ENCODE assay signal across 2 cellular contexts in genomic region chr2:8998418-8998817, GRCh38.
TF ChIP-seq lines count a peak whose summit lies in the region.

No MANE protein-coding gene starts in this region.

TF ChIP-seq in GM23338, 12 proteins besides CTCF, POLR2A, EP300 and RAD21 (continued from another document):
- TF ChIP-seq REST (IDR thresholded peaks at IDR 0.05; ENCODE audit: unreplicated experiment): no peak
- no peak for TF ChIP-seq NANOG (IDR thresholded peaks at IDR 0.05; ENCODE audit: borderline replicate concordance)
- no peak for TF ChIP-seq CREB1 (CRISPR knock-in tag; IDR thresholded peaks at IDR 0.05; ENCODE audit: low read depth)
- TF ChIP-seq POLR2AphosphoS5 (IDR thresholded peaks at IDR 0.05; ENCODE audit: low read depth): no peak
- TF ChIP-seq ZNF114 (CRISPR knock-in tag; IDR thresholded peaks at IDR 0.05): no peak
- TF ChIP-seq ETS1 (IDR thresholded peaks at IDR 0.05): no peak
- TF ChIP-seq ZNF462 (CRISPR knock-in tag; IDR thresholded peaks at IDR 0.05): no peak
- no peak for TF ChIP-seq ZNF331 (CRISPR knock-in tag; IDR thresholded peaks at IDR 0.05; ENCODE audit: low read depth)
- no peak for TF ChIP-seq JUNB (IDR thresholded peaks at IDR 0.05; ENCODE audit: unreplicated experiment)
- no peak for TF ChIP-seq STAT1 (IDR thresholded peaks at IDR 0.05; ENCODE audit: unreplicated experiment)

TF ChIP-seq in K562, 482 proteins besides CTCF, POLR2A, EP300 and RAD21 (continues in another document):
- peak; percentile 54; the same call in 1 of the 2 replicates for TF ChIP-seq VEZF1 (CRISPR knock-in tag; IDR thresholded peaks at IDR 0.05)
- no peak for TF ChIP-seq ETS2 (tag; IDR thresholded peaks at IDR 0.05; ENCODE audit: borderline replicate concordance, poor library complexity, severe bottlenecking)
- TF ChIP-seq ZZZ3 (IDR thresholded peaks at IDR 0.05): no peak
- peak; percentile 38; the same call in 1 of the 2 replicates for TF ChIP-seq TAL1 (IDR thresholded peaks at IDR 0.05)
- no peak for TF ChIP-seq GTF2A2 (tag; IDR thresholded peaks at IDR 0.05)
- 0 out of 4 replicates have a peak, but pooled peaks of 1 of the 2 experiments have one; percentile 38 for TF ChIP-seq TBL1XR1 (IDR thresholded peaks at IDR 0.05; ENCODE audit: low read length in 2 of 2)
- no peak for TF ChIP-seq MYBL2 (IDR thresholded peaks at IDR 0.05; ENCODE audit: low read depth)
- TF ChIP-seq MYBL2 (CRISPR knock-in tag; IDR thresholded peaks at IDR 0.05; ENCODE audit: borderline replicate concordance): no peak
- TF ChIP-seq YBX1 (IDR thresholded peaks at IDR 0.05): no peak
- TF ChIP-seq GTF2F1 (IDR thresholded peaks at IDR 0.05; ENCODE audit: low read depth, low read length): no peak
- TF ChIP-seq SPI1 (IDR thresholded peaks at IDR 0.05; ENCODE audit: borderline replicate concordance, low read depth, low read length): no peak
- no peak for TF ChIP-seq SREBF1 (IDR thresholded peaks at IDR 0.05; ENCODE audit: borderline replicate concordance, low read depth, low read length)
- TF ChIP-seq MEIS2 (IDR thresholded peaks at IDR 0.05; ENCODE audit: partially characterized antibody): peak; percentile 61
- no peak for TF ChIP-seq ZBTB5 (IDR thresholded peaks at IDR 0.05)
- no peak for TF ChIP-seq MBD1 (CRISPR knock-in tag; IDR thresholded peaks at IDR 0.05)
- 0 out of 2 replicates have a peak, but pooled peaks have one; percentile 21 for TF ChIP-seq GATA2 (CRISPR knock-in tag; IDR thresholded peaks at IDR 0.05)
- TF ChIP-seq HNRNPH1 (optimal IDR thresholded peaks at IDR 0.05; ENCODE audit: low read depth, low read length): no peak
- no peak for TF ChIP-seq ZNF449 (CRISPR knock-in tag; IDR thresholded peaks at IDR 0.05)
- TF ChIP-seq PKNOX1 (IDR thresholded peaks at IDR 0.05): peak; percentile 7; the same call in 1 of the 2 replicates
- TF ChIP-seq HEY1 (CRISPR knock-in tag; IDR thresholded peaks at IDR 0.05; ENCODE audit: borderline replicate concordance): no peak
- no peak for TF ChIP-seq DEAF1 (CRISPR knock-in tag; IDR thresholded peaks at IDR 0.05)
- no peak for TF ChIP-seq RFX1 (IDR thresholded peaks at IDR 0.05)
- TF ChIP-seq ARID3A (IDR thresholded peaks at IDR 0.05; ENCODE audit: borderline replicate concordance, low read depth, low read length): peak; percentile 82; the same call in 1 of the 2 replicates
- no peak for TF ChIP-seq MCM5 (IDR thresholded peaks at IDR 0.05; ENCODE audit: low read depth)
- TF ChIP-seq SP2 (IDR thresholded peaks at IDR 0.05; ENCODE audit: extremely low read depth, low read depth, low read length, poor library complexity, severe bottlenecking): no peak
- no peak for TF ChIP-seq ZFP30 (CRISPR knock-in tag; IDR thresholded peaks at IDR 0.05; ENCODE audit: borderline replicate concordance)
- TF ChIP-seq PRMT5 (CRISPR knock-in tag; IDR thresholded peaks at IDR 0.05): no peak
- TF ChIP-seq POLR2AphosphoS5 (IDR thresholded peaks at IDR 0.05; ENCODE audit: control insufficient read depth, insufficient read depth, low read depth, low read length): peak; percentile 61; the same call in 1 of the 2 replicates
- no peak for TF ChIP-seq NFATC3 (IDR thresholded peaks at IDR 0.05)
- no peak for TF ChIP-seq ELF1 (tag; IDR thresholded peaks at IDR 0.05)
- no peak for TF ChIP-seq NFE2L1 (tag; IDR thresholded peaks at IDR 0.05; ENCODE audit: borderline replicate concordance, low read depth)
- TF ChIP-seq STAT5A (IDR thresholded peaks at IDR 0.05; ENCODE audit: borderline replicate concordance, low read length): peak; percentile 21; the same call in 1 of the 2 replicates
- TF ChIP-seq SRSF9 (IDR thresholded peaks at IDR 0.05; ENCODE audit: borderline replicate concordance, low read depth, low read length): no peak
- TF ChIP-seq IRF9 (tag; IDR thresholded peaks at IDR 0.05): no peak
- no peak for TF ChIP-seq ZNF121 (CRISPR knock-in tag; conservative IDR thresholded peaks at IDR 0.05)
- no peak for TF ChIP-seq NR2C1 (IDR thresholded peaks at IDR 0.05)
- TF ChIP-seq NR2C1 (tag; IDR thresholded peaks at IDR 0.05): no peak
- TF ChIP-seq FOXK2 (conservative IDR thresholded peaks at IDR 0.05 in 1 of 2, IDR thresholded peaks at IDR 0.05 in 1 of 2; ENCODE audit: low read depth in 2 of 2): peak; percentile 84 to 92
- no peak for TF ChIP-seq HNRNPLL (IDR thresholded peaks at IDR 0.05; ENCODE audit: low read depth, low read length, poor library complexity, severe bottlenecking)
- TF ChIP-seq MTA2 (IDR thresholded peaks at IDR 0.05; ENCODE audit: low read depth): no peak
- TF ChIP-seq DPF2 (IDR thresholded peaks at IDR 0.05): peak; percentile 51; the same call in 1 of the 2 replicates
- TF ChIP-seq GATAD2A (IDR thresholded peaks at IDR 0.05): peak; percentile 18; the same call in 1 of the 2 replicates
- TF ChIP-seq U2AF2 (optimal IDR thresholded peaks at IDR 0.05; ENCODE audit: low read depth, low read length): no peak
- no peak for TF ChIP-seq CREB3L1 (IDR thresholded peaks at IDR 0.05; ENCODE audit: borderline replicate concordance, low read depth)
- TF ChIP-seq ZKSCAN8 (CRISPR knock-in tag; IDR thresholded peaks at IDR 0.05): no peak
- TF ChIP-seq EHMT2 (IDR thresholded peaks at IDR 0.05): 0 out of 2 replicates have a peak, but pooled peaks have one; percentile 20
- no peak for TF ChIP-seq ZBTB33 (CRISPR knock-in tag; IDR thresholded peaks at IDR 0.05)
- peak; percentile 47 for TF ChIP-seq TBP (optimal IDR thresholded peaks at IDR 0.05; ENCODE audit: low read depth, low read length)
